ENCODE assay signal across 18 cellular contexts in genomic region chr16:79826732-79827514, GRCh38.
DNase-seq lines count a peak whose midpoint lies in the region; ATAC-seq and TF ChIP-seq lines count a peak whose summit lies in the region.
"Had no signal": no experiment of that assay in that cellular context is flagged by ENCODE, and none has a peak within 500 bp of the region (broad histone marks: within the 10 kb centered on the region; RNA-seq: fewer than 3 reads in every experiment).

No MANE protein-coding gene starts in this region.

- H3K27me3 ChIP-seq in right cardiac atrium (ENCODE audit: control insufficient read depth, insufficient read depth) (no peaks in the 10 kb centered on the region), esophagus muscularis mucosa (no peaks in the 10 kb centered on the region), lung (ENCODE audit: control insufficient read depth, insufficient read depth) (no peaks in the 10 kb centered on the region), vagina (no peaks in the 10 kb centered on the region)
- no peaks in the 10 kb centered on the region for H3K27me3 ChIP-seq in naive thymus-derived CD4-positive, alpha-beta T cell (ENCODE audit: control insufficient read depth in 2 of 2, insufficient read depth in 2 of 2, low read length in 2 of 2)

- no peaks in the 10 kb centered on the region for H3K36me3 ChIP-seq in esophagus muscularis mucosa
- H3K36me3 ChIP-seq in lung (ENCODE audit: control insufficient read depth in 2 of 2, insufficient read depth in 2 of 2, low read length in 2 of 2), result no peaks in the 10 kb centered on the region
- H3K36me3 ChIP-seq in vagina, result no peaks in the 10 kb centered on the region
- H3K36me3 ChIP-seq in naive thymus-derived CD4-positive, alpha-beta T cell (ENCODE audit: control insufficient read depth in 2 of 3, insufficient read depth in 3 of 3, low read length in 3 of 3), result no peaks in the 10 kb centered on the region

- peaks cover 0 to 10% (median 0%) of the 10 kb centered on the region in 5 donors for H3K27me3 Mint-ChIP-seq in naive thymus-derived CD4-positive, alpha-beta T cell
- no peaks in the 10 kb centered on the region for H3K27me3 Mint-ChIP-seq in activated T-cell treated with anti-CD3 and anti-CD28 coated beads, Interleukin-2, amount 50 U/mL, for 4 hours (ENCODE audit: low read depth)

- H3K27ac ChIP-seq in right cardiac atrium (ENCODE audit: low read length) (no peak overlapping the region), esophagus muscularis mucosa (replicated peaks in 1 of 4) (no peak overlapping the region), lung (ENCODE audit: low read depth in 1 of 2, low read length in 1 of 2) (no peak overlapping the region), vagina (peak overlapping the region; percentile 36)
- H3K27ac ChIP-seq in naive thymus-derived CD4-positive, alpha-beta T cell (ENCODE audit: low read depth, low read length), result no peak overlapping the region
- H3K27ac ChIP-seq: 22Rv1 had no signal

- H3K4me1 ChIP-seq in right cardiac atrium (ENCODE audit: control insufficient read depth, insufficient read depth, low read length) (no peaks in the 10 kb centered on the region), esophagus muscularis mucosa (no peaks in the 10 kb centered on the region), lung (ENCODE audit: control insufficient read depth in 2 of 2, insufficient read depth in 2 of 2, low read length in 2 of 2) (no peaks in the 10 kb centered on the region), vagina (peaks cover 4% of the 10 kb centered on the region)
- no peaks in the 10 kb centered on the region for H3K4me1 ChIP-seq in naive thymus-derived CD4-positive, alpha-beta T cell (ENCODE audit: control insufficient read depth in 2 of 2, insufficient read depth in 2 of 2, low read length in 2 of 2)

- DNase-seq in Right ventricle myocardium inferior (ENCODE audit: missing footprints) (no peak), right cardiac atrium (no peak), esophagus muscularis mucosa (ENCODE audit: extremely low spot score) (peak; percentile 42), lung (ENCODE audit: low spot score) (no peak), vagina (ENCODE audit: extremely low spot score in 2 of 2) (no peak), GM13976 (ENCODE audit: low spot score) (no peak)
- no peak for DNase-seq in naive thymus-derived CD4-positive, alpha-beta T cell
- no peak for DNase-seq in activated T-cell treated with anti-CD3 and anti-CD28 coated beads, Interleukin-2, amount 50 U/mL, for 4 hours
- DNase-seq: DMS79 treated with DMSO at 0.1 percent for 48 hours, NCI-H1105 treated with DMSO at 0.1 percent for 48 hours, NCI-H1694, NCI-H2081 treated with DMSO at 0.1 percent for 48 hours, NCI-H446 treated with DMSO at 0.1 percent for 48 hours, NCI-H69 had no signal

- H3K4me1 Mint-ChIP-seq in naive thymus-derived CD4-positive, alpha-beta T cell, result no peaks in the 10 kb centered on the region
- H3K4me1 Mint-ChIP-seq in activated T-cell treated with anti-CD3 and anti-CD28 coated beads, Interleukin-2, amount 50 U/mL, for 4 hours (ENCODE audit: low read depth), result no peaks in the 10 kb centered on the region
- H3K4me1 Mint-ChIP-seq: CD14-positive monocyte had no signal

- H3K4me3 ChIP-seq in right cardiac atrium (ENCODE audit: low read length), result no peak overlapping the region
- no peak overlapping the region for H3K4me3 ChIP-seq in esophagus muscularis mucosa
- H3K4me3 ChIP-seq in lung, result no peak overlapping the region
- no peak overlapping the region for H3K4me3 ChIP-seq in vagina
- H3K4me3 ChIP-seq in naive thymus-derived CD4-positive, alpha-beta T cell (ENCODE audit: low read length), result no peak overlapping the region
- H3K4me3 ChIP-seq: K562 had no signal

- no peak overlapping the region for H3K4me3 Mint-ChIP-seq in naive thymus-derived CD4-positive, alpha-beta T cell
- H3K4me3 Mint-ChIP-seq in activated T-cell treated with anti-CD3 and anti-CD28 coated beads, Interleukin-2, amount 50 U/mL, for 4 hours, result no peak overlapping the region
- H3K4me3 Mint-ChIP-seq: CD14-positive monocyte had no signal

- no peak for TF ChIP-seq CTCF in esophagus muscularis mucosa (IDR thresholded peaks at IDR 0.05)
- no peak for TF ChIP-seq CTCF in lung (IDR thresholded peaks at IDR 0.05; ENCODE audit: control extremely low read depth, extremely low read depth)
- no peak for TF ChIP-seq CTCF in vagina (IDR thresholded peaks at IDR 0.05)
- no peak for TF ChIP-seq CTCF in GM13976 (IDR thresholded peaks at IDR 0.05; ENCODE audit: borderline replicate concordance, control extremely low read depth, extremely low read depth, insufficient read depth, missing control alignments)

- H3K27ac Mint-ChIP-seq in naive thymus-derived CD4-positive, alpha-beta T cell, result no peak overlapping the region
- H3K27ac Mint-ChIP-seq: CD14-positive monocyte had no signal

- in situ Hi-C loops in GM13976 (cut with MboI; ENCODE audit: low sequenced_read_pairs, unreplicated experiment), result no loop called here

- H3K36me3 Mint-ChIP-seq in naive thymus-derived CD4-positive, alpha-beta T cell, result no peaks in the 10 kb centered on the region
- no peaks in the 10 kb centered on the region for H3K36me3 Mint-ChIP-seq in activated T-cell treated with anti-CD3 and anti-CD28 coated beads, Interleukin-2, amount 50 U/mL, for 4 hours (ENCODE audit: insufficient read depth)
- H3K36me3 Mint-ChIP-seq: CD14-positive monocyte had no signal

- CTCF ChIA-PET in naive thymus-derived CD4-positive, alpha-beta T cell (lab: Charles Lee), result no interaction called here

- ATAC-seq in Right ventricle myocardium inferior (peak; percentile 72), right cardiac atrium (no peak), lung (ENCODE audit: insufficient read depth, low FRiP score) (peak; percentile 52)
- ATAC-seq in naive thymus-derived CD4-positive, alpha-beta T cell, result no peak
- no peak for ATAC-seq in activated T-cell treated with anti-CD3 and anti-CD28 coated beads, Interleukin-2, amount 50 U/mL, for 4 hours
- ATAC-seq: K562, Panc1 had no signal

- 75% methylated on average over 8 of the region's 8 CpGs for WGBS in right cardiac atrium
- WGBS in esophagus muscularis mucosa, result 80% methylated on average over 8 of the region's 8 CpGs
- WGBS in lung, 2 donors, result 79% methylated on average over 8 of the region's 8 CpGs

- peaks cover 0 to 2% (median 0%) of the 10 kb centered on the region in 11 donors for H3K9me3 Mint-ChIP-seq in naive thymus-derived CD4-positive, alpha-beta T cell
- no peaks in the 10 kb centered on the region for H3K9me3 Mint-ChIP-seq in activated T-cell treated with anti-CD3 and anti-CD28 coated beads, Interleukin-2, amount 50 U/mL, for 4 hours

- H3K9me3 ChIP-seq in right cardiac atrium (ENCODE audit: control insufficient read depth, low read length) (no peaks in the 10 kb centered on the region), esophagus muscularis mucosa (no peaks in the 10 kb centered on the region), lung (ENCODE audit: control insufficient read depth in 2 of 2, insufficient read depth in 1 of 2, low read length in 1 of 2) (no peaks in the 10 kb centered on the region), vagina (no peaks in the 10 kb centered on the region)
- no peaks in the 10 kb centered on the region for H3K9me3 ChIP-seq in naive thymus-derived CD4-positive, alpha-beta T cell (ENCODE audit: control insufficient read depth in 2 of 3, low read length in 3 of 3)

- POLR2A ChIA-PET in naive thymus-derived CD4-positive, alpha-beta T cell (lab: Charles Lee), result no interaction called here

- TF ChIP-seq POLR2A in esophagus muscularis mucosa (IDR thresholded peaks at IDR 0.05; ENCODE audit: low read depth) (no peak), vagina (IDR thresholded peaks at IDR 0.05) (no peak)

- no peak for TF ChIP-seq EP300 in esophagus muscularis mucosa (IDR thresholded peaks at IDR 0.05)

- intact Hi-C loops in Right ventricle myocardium inferior (cut with DNase I), result no loop called here
- intact Hi-C loops in right cardiac atrium (cut with DNase I), result no loop called here
- intact Hi-C loops in esophagus muscularis mucosa (cut with DNase I), result no loop called here
- intact Hi-C loops in vagina (cut with DNase I), result no loop called here
- intact Hi-C loops in naive thymus-derived CD4-positive, alpha-beta T cell (cut with micrococcal nuclease), result no loop called here

Comparison
In these comparisons a context has a peak if more than half of its experiments do, and no peak if none do; other contexts are left out.
1. ATAC-seq: peak in Right ventricle myocardium inferior (single experiment) and lung (single experiment); none in right cardiac atrium (0 of 2), naive thymus-derived CD4-positive, alpha-beta T cell (single experiment) and activated T-cell treated with anti-CD3 and anti-CD28 coated beads, Interleukin-2, amount 50 U/mL, for 4 hours (0 of 2).